In genomic region chr7:155580367-155580766, GRCh38 we compare ENCODE assay signal across 17 cellular contexts. TPM values are rescaled to one million over a fixed set of nuclear protein-coding genes. Genes with fewer than 3 reads are reported as not detected.
DNase-seq lines count a peak whose midpoint lies in the region; ATAC-seq and TF ChIP-seq lines count a peak whose summit lies in the region.
"Had no signal": no experiment of that assay in that cellular context is flagged by ENCODE, and none has a peak within 500 bp of the region (broad histone marks: within the 10 kb centered on the region; RNA-seq: fewer than 3 reads in every experiment).

No MANE protein-coding gene starts in this region.

- POLR2A ChIA-PET in activated CD4-positive, alpha-beta memory T cell treated with anti-CD3 and anti-CD28 coated beads for 36 hours (lab: Charles Lee), result no interaction called here
- POLR2A ChIA-PET in activated CD4-positive, alpha-beta memory T cell treated with anti-CD3 and anti-CD28 coated beads, Interleukin-2, amount 10 ng/mL, durations not matched to agents 7 days and 5 days (lab: Charles Lee), result no interaction called here
- POLR2A ChIA-PET in HEK293 (lab: Yijun Ruan, JAX), result interaction anchor here (0.6 kb wide), 1 partner anchor 971 kb away, joined by 3 read pairs; no protein-coding TSS in a partner anchor

- H3K4me3 Mint-ChIP-seq in activated CD4-positive, alpha-beta memory T cell treated with anti-CD3 and anti-CD28 coated beads for 36 hours, result no peak overlapping the region
- no peak overlapping the region for H3K4me3 Mint-ChIP-seq in activated CD4-positive, alpha-beta memory T cell treated with anti-CD3 and anti-CD28 coated beads, Interleukin-2, amount 10 ng/mL, durations not matched to agents 7 days and 5 days
- H3K4me3 Mint-ChIP-seq in activated T-helper 17 cell treated with anti-CD3 and anti-CD28 coated beads, Interleukin-2, amount 50 U/mL, for 72 hours, result no peak overlapping the region
- H3K4me3 Mint-ChIP-seq: H9 had no signal

- no peak for TF ChIP-seq CTCF in HEK293 (tag by site-specific recombination; IDR thresholded peaks at IDR 0.05)

- intact Hi-C loops in activated CD4-positive, alpha-beta memory T cell treated with anti-CD3 and anti-CD28 coated beads for 36 hours (cut with micrococcal nuclease), result no loop called here

- no peaks in the 10 kb centered on the region for H3K36me3 Mint-ChIP-seq in activated CD4-positive, alpha-beta memory T cell treated with anti-CD3 and anti-CD28 coated beads for 36 hours
- no peaks in the 10 kb centered on the region for H3K36me3 Mint-ChIP-seq in activated CD4-positive, alpha-beta memory T cell treated with anti-CD3 and anti-CD28 coated beads, Interleukin-2, amount 10 ng/mL, durations not matched to agents 7 days and 5 days (ENCODE audit: low read depth)
- no peaks in the 10 kb centered on the region for H3K36me3 Mint-ChIP-seq in activated T-helper 17 cell treated with anti-CD3 and anti-CD28 coated beads, Interleukin-2, amount 50 U/mL, for 72 hours (ENCODE audit: low read depth)

- peak; percentile 89 for ATAC-seq in activated T-helper 17 cell treated with anti-CD3 and anti-CD28 coated beads, Interleukin-2, amount 50 U/mL, for 72 hours (replicated peaks)

- no peak overlapping the region for H3K27ac Mint-ChIP-seq in activated CD4-positive, alpha-beta memory T cell treated with anti-CD3 and anti-CD28 coated beads for 36 hours
- no peak overlapping the region for H3K27ac Mint-ChIP-seq in activated CD4-positive, alpha-beta memory T cell treated with anti-CD3 and anti-CD28 coated beads, Interleukin-2, amount 10 ng/mL, durations not matched to agents 7 days and 5 days
- H3K27ac Mint-ChIP-seq in activated T-helper 17 cell treated with anti-CD3 and anti-CD28 coated beads, Interleukin-2, amount 50 U/mL, for 72 hours, result peak overlapping the region; percentile 19
- H3K27ac Mint-ChIP-seq: H9 had no signal

- peaks cover 11% of the 10 kb centered on the region for H3K4me1 Mint-ChIP-seq in activated CD4-positive, alpha-beta memory T cell treated with anti-CD3 and anti-CD28 coated beads for 36 hours (ENCODE audit: low read depth)
- H3K4me1 Mint-ChIP-seq in activated CD4-positive, alpha-beta memory T cell treated with anti-CD3 and anti-CD28 coated beads, Interleukin-2, amount 10 ng/mL, durations not matched to agents 7 days and 5 days, result peaks cover 1% of the 10 kb centered on the region
- H3K4me1 Mint-ChIP-seq in activated T-helper 17 cell treated with anti-CD3 and anti-CD28 coated beads, Interleukin-2, amount 50 U/mL, for 72 hours, result peaks cover 7% of the 10 kb centered on the region

- H3K36me3 ChIP-seq in HEK293 (ENCODE audit: control insufficient read depth in 2 of 2, insufficient read depth in 1 of 2, low read length in 2 of 2), result no peaks in the 10 kb centered on the region
- H3K36me3 ChIP-seq: esophagus squamous epithelium, sigmoid colon had no signal

- no peak overlapping the region for H3K27ac ChIP-seq in HEK293 (ENCODE audit: extremely low read depth, low read depth, low read length)
- H3K27ac ChIP-seq: esophagus squamous epithelium, sigmoid colon had no signal

- H3K27me3 Mint-ChIP-seq in activated CD4-positive, alpha-beta memory T cell treated with anti-CD3 and anti-CD28 coated beads for 36 hours, result peaks cover 8% of the 10 kb centered on the region
- peaks cover 21% of the 10 kb centered on the region for H3K27me3 Mint-ChIP-seq in activated CD4-positive, alpha-beta memory T cell treated with anti-CD3 and anti-CD28 coated beads, Interleukin-2, amount 10 ng/mL, durations not matched to agents 7 days and 5 days
- H3K27me3 Mint-ChIP-seq in activated T-helper 17 cell treated with anti-CD3 and anti-CD28 coated beads, Interleukin-2, amount 50 U/mL, for 72 hours, result peaks cover 10% of the 10 kb centered on the region

- H3K9me3 ChIP-seq in HEK293 (ENCODE audit: control insufficient read depth, insufficient read depth, low read depth, low read length), result no peaks in the 10 kb centered on the region
- H3K9me3 ChIP-seq: esophagus squamous epithelium, sigmoid colon had no signal

- CTCF ChIA-PET in activated CD4-positive, alpha-beta memory T cell treated with anti-CD3 and anti-CD28 coated beads for 36 hours (lab: Charles Lee), result interaction anchor here (1.3 kb wide), 1 partner anchor 18 kb away, joined by 3 read pairs; no protein-coding TSS in a partner anchor
- CTCF ChIA-PET in activated CD4-positive, alpha-beta memory T cell treated with anti-CD3 and anti-CD28 coated beads, Interleukin-2, amount 10 ng/mL, durations not matched to agents 7 days and 5 days (lab: Charles Lee), result no interaction called here
- CTCF ChIA-PET in HEK293 (lab: Yijun Ruan, JAX), result interaction anchor here (1.8 kb wide), 1 partner anchor 18 kb away, joined by 5 read pairs; no protein-coding TSS in a partner anchor

- no peaks in the 10 kb centered on the region for H3K9me3 Mint-ChIP-seq in activated CD4-positive, alpha-beta memory T cell treated with anti-CD3 and anti-CD28 coated beads for 36 hours
- H3K9me3 Mint-ChIP-seq in activated CD4-positive, alpha-beta memory T cell treated with anti-CD3 and anti-CD28 coated beads, Interleukin-2, amount 10 ng/mL, durations not matched to agents 7 days and 5 days, result no peaks in the 10 kb centered on the region
- no peaks in the 10 kb centered on the region for H3K9me3 Mint-ChIP-seq in activated T-helper 17 cell treated with anti-CD3 and anti-CD28 coated beads, Interleukin-2, amount 50 U/mL, for 72 hours
- H3K9me3 Mint-ChIP-seq: H9 had no signal

- peak; percentile 59 for DNase-seq in activated CD4-positive, alpha-beta memory T cell treated with anti-CD3 and anti-CD28 coated beads for 36 hours
- no peak for DNase-seq in activated CD4-positive, alpha-beta memory T cell treated with anti-CD3 and anti-CD28 coated beads, Interleukin-2, amount 10 ng/mL, durations not matched to agents 7 days and 5 days
- peak; percentile 38 for DNase-seq in stimulated activated CD4-positive, alpha-beta T cell treated with anti-CD3 and anti-CD28 coated beads, Interleukin-4, amount 100 ng/mL, for 24 hours
- DNase-seq in NCI-H146 (lab: John Stamatoyannopoulos, UW) (no peak), amniotic stem cell (lab: John Stamatoyannopoulos, UW) (no peak), DMS 273 (lab: John Stamatoyannopoulos, UW; ENCODE audit: unreplicated experiment) (no peak)
- DNase-seq: effector CD4-positive, alpha-beta T cell; esophagus squamous epithelium; H9; NCI-H226; sigmoid colon had no signal

- H3K4me3 ChIP-seq in HEK293 (ENCODE audit: low read depth, low read length), result no peak overlapping the region
- H3K4me3 ChIP-seq: esophagus squamous epithelium, sigmoid colon had no signal

- no peaks in the 10 kb centered on the region for H3K4me1 ChIP-seq in HEK293 (ENCODE audit: control insufficient read depth, insufficient read depth, low read length)

TF ChIP-seq in HEK293, 187 proteins besides CTCF, POLR2A, EP300 and RAD21:
- TF ChIP-seq PRDM10 (tag by site-specific recombination; IDR thresholded peaks at IDR 0.05) (no peak), ZNF645 (tag by site-specific recombination; IDR thresholded peaks at IDR 0.05) (no peak), EGR2 (tag by site-specific recombination; IDR thresholded peaks at IDR 0.05; ENCODE audit: low read depth) (0 out of 2 replicates have a peak, but pooled peaks have one; percentile 29), YY2 (tag by site-specific recombination; IDR thresholded peaks at IDR 0.05) (no peak)

RNA-seq across cellular contexts. Expression of gene CNPY1, which starts 34.0 kb away (rescaled TPM):
- not detected for total RNA-seq in activated CD4-positive, alpha-beta memory T cell treated with anti-CD3 and anti-CD28 coated beads for 36 hours
- not detected for total RNA-seq in activated CD4-positive, alpha-beta memory T cell treated with anti-CD3 and anti-CD28 coated beads, Interleukin-2, amount 10 ng/mL, durations not matched to agents 7 days and 5 days
- total RNA-seq in activated T-helper 17 cell treated with anti-CD3 and anti-CD28 coated beads, Interleukin-2, amount 50 U/mL, for 72 hours, result not detected
- total RNA-seq: esophagus squamous epithelium, H9, HT1080, LHCN-M2, lower leg skin, osteocyte, sigmoid colon had no signal

Comparison
In these comparisons a context has a peak if more than half of its experiments do, and no peak if none do; other contexts are left out.
1. DNase-seq: peak in activated CD4-positive, alpha-beta memory T cell treated with anti-CD3 and anti-CD28 coated beads for 36 hours (single experiment) and stimulated activated CD4-positive, alpha-beta T cell treated with anti-CD3 and anti-CD28 coated beads, Interleukin-4, amount 100 ng/mL, for 24 hours (single experiment); none in activated CD4-positive, alpha-beta memory T cell treated with anti-CD3 and anti-CD28 coated beads, Interleukin-2, amount 10 ng/mL, durations not matched to agents 7 days and 5 days (single experiment), NCI-H146 (single experiment), amniotic stem cell (single experiment) and DMS 273 (single experiment).